In genomic region chr1:39852214-39852791, GRCh38 we compare ENCODE assay signal across 15 cellular contexts. TPM values are rescaled to one million over a fixed set of nuclear protein-coding genes. Genes with fewer than 3 reads are reported as not detected.
DNase-seq lines count a peak whose midpoint lies in the region; ATAC-seq and TF ChIP-seq lines count a peak whose summit lies in the region.
"Had no signal": no experiment of that assay in that cellular context is flagged by ENCODE, and none has a peak within 500 bp of the region (broad histone marks: within the 10 kb centered on the region; RNA-seq: fewer than 3 reads in every experiment).

No MANE protein-coding gene starts in this region.

- H3K14ac ChIP-seq in mesenchymal stem cell (ENCODE audit: low read length in 2 of 2), result no peak overlapping the region

- H2BK5ac ChIP-seq in mesenchymal stem cell (ENCODE audit: low read depth, low read length, poor library complexity, severe bottlenecking), result no peak overlapping the region

- no peak for TF ChIP-seq CTCF in body of pancreas (IDR thresholded peaks at IDR 0.05)

- 19 to 25% methylated on average over 5 of the region's 5 CpGs for WGBS in body of pancreas, 2 donors
- 98% methylated on average over 3 of the region's 5 CpGs for WGBS in mesenchymal stem cell

- H3K9ac ChIP-seq in mesenchymal stem cell (ENCODE audit: low read length), result no peak overlapping the region

- peaks cover 29% of the 10 kb centered on the region for H3K4me1 ChIP-seq in body of pancreas
- H3K4me1 ChIP-seq in mesenchymal stem cell (ENCODE audit: control insufficient read depth, insufficient read depth, low read depth, low read length), result peaks cover 3% of the 10 kb centered on the region

- H3K4ac ChIP-seq in mesenchymal stem cell (ENCODE audit: low read depth in 1 of 2, low read length in 2 of 2), result no peak overlapping the region

- no peak overlapping the region for H2AFZ ChIP-seq in mesenchymal stem cell (ENCODE audit: low read depth, low read length)

- no peak overlapping the region for H3K4me2 ChIP-seq in mesenchymal stem cell (ENCODE audit: low read length, poor library complexity, severe bottlenecking)
- H3K4me2 ChIP-seq: smooth muscle cell had no signal

- peak; percentile 46 for DNase-seq in HT-29 (ENCODE audit: low spot score)
- DNase-seq in NCI-H2029 treated with DMSO at 0.1 percent for 48 hours (lab: John Stamatoyannopoulos, UW), result peak; percentile 100
- peak in 2 of 4 donors; percentile 33 to 44 for DNase-seq in body of pancreas
- peak; percentile 18 for DNase-seq in mesenchymal stem cell
- no peak for DNase-seq in activated effector memory CD4-positive, alpha-beta T cell treated with anti-CD3 and anti-CD28 coated beads, Interleukin-2, amount 50 U/mL, for 16 hours
- DNase-seq in activated CD4-positive, alpha-beta T cell treated with anti-CD3 and anti-CD28 coated beads for 4 hours, result no peak
- DNase-seq in D341Med (ENCODE audit: low spot score), result no peak
- DNase-seq in left ventricle myocardium superior, result no peak
- DNase-seq: activated naive CD4-positive, alpha-beta T cell treated with anti-CD3 and anti-CD28 coated beads, Interleukin-2, amount 10 ng/mL, durations not matched to agents 7 days and 5 days; COR-L47; hippocampal formation; NCI-H187 treated with DMSO at 0.1 percent for 48 hours had no signal

- no peak overlapping the region for H2BK120ac ChIP-seq in mesenchymal stem cell (ENCODE audit: low read depth, low read length)

- H3K36me3 ChIP-seq in body of pancreas (replicated peaks in 1 of 2; ENCODE audit: insufficient read depth in 1 of 2, low read depth in 2 of 2) (peaks cover 0 to 2% of the 10 kb centered on the region in 2 donors), mesenchymal stem cell (ENCODE audit: control insufficient read depth in 1 of 2, insufficient read depth in 2 of 2, low read depth in 1 of 2, low read length in 2 of 2) (peaks cover 12 to 75% of the 10 kb centered on the region in 2 experiments)

- H3K27me3 ChIP-seq in body of pancreas, result no peaks in the 10 kb centered on the region
- no peaks in the 10 kb centered on the region for H3K27me3 ChIP-seq in mesenchymal stem cell (ENCODE audit: control insufficient read depth in 1 of 2, insufficient read depth in 1 of 2, low read length in 2 of 2)
- H3K27me3 ChIP-seq: vagina had no signal

- H3K27ac ChIP-seq in body of pancreas (peak overlapping the region in 3 of 4 donors; percentile 56 to 67 (median 64)), mesenchymal stem cell (ENCODE audit: low read length, poor library complexity, severe bottlenecking) (no peak overlapping the region)
- H3K27ac ChIP-seq: HL-60, vagina had no signal

- H2BK12ac ChIP-seq in mesenchymal stem cell (ENCODE audit: low read length in 2 of 2), result no peak overlapping the region

- no peaks in the 10 kb centered on the region for H3K9me3 ChIP-seq in body of pancreas
- no peaks in the 10 kb centered on the region for H3K9me3 ChIP-seq in mesenchymal stem cell (ENCODE audit: control insufficient read depth, low read length)
- H3K9me3 ChIP-seq: vagina had no signal

- H3K18ac ChIP-seq in mesenchymal stem cell (ENCODE audit: low read depth in 1 of 2, low read length in 2 of 2), result no peak overlapping the region

- TF ChIP-seq POLR2A in body of pancreas (IDR thresholded peaks at IDR 0.05), result no peak

- H3K79me1 ChIP-seq in mesenchymal stem cell (replicated peaks; ENCODE audit: low read length, poor library complexity, severe bottlenecking), result peaks cover 30% of the 10 kb centered on the region

- no peak overlapping the region for H3K23ac ChIP-seq in mesenchymal stem cell (ENCODE audit: low read length in 2 of 2)

- ATAC-seq in body of pancreas, result peak; percentile 62
- ATAC-seq in left ventricle myocardium superior, result no peak

- intact Hi-C loops in body of pancreas (cut with DNase I), result no loop called here
- intact Hi-C loops in left ventricle myocardium superior (cut with micrococcal nuclease), result no loop called here

- H4K8ac ChIP-seq in mesenchymal stem cell (ENCODE audit: low read length), result no peak overlapping the region

- H2AK5ac ChIP-seq in mesenchymal stem cell (ENCODE audit: low read length, severe bottlenecking), result no peak overlapping the region

- H2BK15ac ChIP-seq in mesenchymal stem cell (ENCODE audit: low read depth, poor library complexity, severe bottlenecking), result no peak overlapping the region

- no peak overlapping the region for H4K91ac ChIP-seq in mesenchymal stem cell (ENCODE audit: low read length)

- H3K4me3 ChIP-seq in body of pancreas (no peak overlapping the region), mesenchymal stem cell (ENCODE audit: insufficient read depth in 1 of 2, low read depth in 1 of 2, low read length in 2 of 2) (no peak overlapping the region)
- H3K4me3 ChIP-seq: smooth muscle cell, vagina had no signal

RNA-seq across cellular contexts. Expression of gene TRIT1, which starts 31.0 kb away (rescaled TPM):
- 25.1 and 27.9 TPM in 2 replicates for total RNA-seq in HT-29 (2014; rRNA removed; shearing (Covaris generic))
- 10 to 100 TPM; 15.8 to 30.7 TPM for total RNA-seq in body of pancreas
- 10.1 TPM for polyA plus RNA-seq in mesenchymal stem cell (2013, experiment 1 of 2)
- 10.4 TPM for polyA plus RNA-seq in mesenchymal stem cell (2013, experiment 2 of 2)
- total RNA-seq in left ventricle myocardium superior, result 17.4 TPM

RNA-seq across cellular contexts. Expression of gene MYCL, which starts 49.4 kb away (rescaled TPM):
- 11.6 and 12.4 TPM in 2 replicates for total RNA-seq in HT-29 (2014; rRNA removed; shearing (Covaris generic))
- total RNA-seq in body of pancreas (10 to 100 TPM; 28.3 to 33.0 TPM), left ventricle myocardium superior (1.5 TPM)
- polyA plus RNA-seq in mesenchymal stem cell (2013, experiment 1 of 2), result 0.04 TPM
- 0.03 TPM for polyA plus RNA-seq in mesenchymal stem cell (2013, experiment 2 of 2)

Comparison
In these comparisons a context has a peak if more than half of its experiments do, and no peak if none do; other contexts are left out.
1. DNase-seq: peak in HT-29 (single experiment), NCI-H2029 treated with DMSO at 0.1 percent for 48 hours (single experiment) and mesenchymal stem cell (single experiment); none in activated effector memory CD4-positive, alpha-beta T cell treated with anti-CD3 and anti-CD28 coated beads, Interleukin-2, amount 50 U/mL, for 16 hours (single experiment), activated CD4-positive, alpha-beta T cell treated with anti-CD3 and anti-CD28 coated beads for 4 hours (0 of 2), D341Med (single experiment) and left ventricle myocardium superior (single experiment).